8 cellular contexts compared by ENCODE assay signal in genomic region chr2:56183643-56184499, GRCh38. TPM values are rescaled to one million over a fixed set of nuclear protein-coding genes. Genes with fewer than 3 reads are reported as not detected.
DNase-seq lines count a peak whose midpoint lies in the region; ATAC-seq and TF ChIP-seq lines count a peak whose summit lies in the region.

Gene CCDC85A, plus strand, starts transcription at chr2:56183990. Its CDS starts 635 bp downstream, at chr2:56184625.

- intact Hi-C loops in adrenal gland (cut with DNase I) (loop anchor here in 1 of 2 donors (5.0 kb wide), 1 partner anchor 563 kb away; no protein-coding TSS in a partner anchor), heart right ventricle (cut with DNase I) (loop anchor here (1.0 to 10.0 kb wide), 11 partner anchors 131 to 1338 kb away; no protein-coding TSS in a partner anchor), uterus (cut with DNase I; ENCODE audit: low total_unique reads) (loop anchor here (5.0 kb wide), 1 partner anchor 563 kb away; no protein-coding TSS in a partner anchor)

- 1 to 6% (median 1%) methylated on average over 28 to 86 of the region's 86 CpGs for WGBS in adrenal gland, 4 donors
- WGBS in heart right ventricle, 2 donors = 0 to 1% methylated on average over 73 to 86 of the region's 86 CpGs

- DNase-seq in GM12864 (ENCODE audit: low read depth) (peak; percentile 22), MV-4-11 (lab: John Stamatoyannopoulos, UW) (peak; percentile 38), adrenal gland (peak; percentile 75 to 92 (median 87)), heart right ventricle (peak; percentile 85 to 88), pons (ENCODE audit: low spot score) (peak; percentile 69), uterus (peak; percentile 84 to 85)

- H3K36me3 ChIP-seq in adrenal gland (replicated peaks in 1 of 2) = no peaks in the 10 kb centered on the region
- H3K36me3 ChIP-seq in heart right ventricle = no peaks in the 10 kb centered on the region
- no peaks in the 10 kb centered on the region for H3K36me3 ChIP-seq in uterus

- peak; percentile 88 for TF ChIP-seq CTCF in GM12864 (IDR thresholded peaks at IDR 0.05; ENCODE audit: low read depth, low read length, missing control alignments)
- peak; percentile 71 to 96 (median 84) for TF ChIP-seq CTCF in adrenal gland (IDR thresholded peaks at IDR 0.05)
- peak; percentile 92 to 98 (median 96) for TF ChIP-seq CTCF in heart right ventricle (IDR thresholded peaks at IDR 0.05)
- TF ChIP-seq CTCF in uterus (IDR thresholded peaks at IDR 0.05) = peak; percentile 84 to 91 (median 88)

- H3K4me3 ChIP-seq in GM12864 (ENCODE audit: low read depth, low read length) = no peak within 1 kb of the TSS; the same call in 1 of the 2 replicates
- H3K4me3 ChIP-seq in adrenal gland = peak within 1 kb of the TSS in 3 of 4 donors; percentile 25 to 67 (median 50)
- peak within 1 kb of the TSS; percentile 53 to 82 (median 65) for H3K4me3 ChIP-seq in heart right ventricle
- H3K4me3 ChIP-seq in uterus = peak within 1 kb of the TSS; percentile 35 to 59

- H3K4me1 ChIP-seq in adrenal gland (replicated peaks in 1 of 2) (peaks cover 5 to 16% of the 10 kb centered on the region in 2 donors), heart right ventricle (peaks cover 0 to 52% (median 15%) of the 10 kb centered on the region in 9 donors), uterus (peaks cover 3 to 6% of the 10 kb centered on the region in 2 donors)

- ATAC-seq in HG02571 (IDR thresholded peaks at IDR 0.05; ENCODE audit: unreplicated experiment) = peak; percentile 95
- peak; percentile 87 for ATAC-seq in SK-N-SH treated with all-trans-retinoic acid at 6 μM for 48 hours
- peak; percentile 91 to 97 (median 94) for ATAC-seq in heart right ventricle

- no peaks in the 10 kb centered on the region for H3K9me3 ChIP-seq in adrenal gland (replicated peaks in 1 of 3)
- no peaks in the 10 kb centered on the region for H3K9me3 ChIP-seq in heart right ventricle
- no peaks in the 10 kb centered on the region for H3K9me3 ChIP-seq in uterus

- H3K27ac ChIP-seq in adrenal gland (peak within 1 kb of the TSS in 1 of 5 donors; percentile 2), heart right ventricle (peak within 1 kb of the TSS; percentile 56 to 92 (median 82)), uterus (peak within 1 kb of the TSS; percentile 54 to 89)

- H3K27me3 ChIP-seq in adrenal gland = peaks cover 17% of the 10 kb centered on the region
- peaks cover 0 to 66% (median 12%) of the 10 kb centered on the region in 7 donors for H3K27me3 ChIP-seq in heart right ventricle
- H3K27me3 ChIP-seq in uterus = no peaks in the 10 kb centered on the region

- TF ChIP-seq POLR2A in adrenal gland (IDR thresholded peaks at IDR 0.05) (no peak), uterus (IDR thresholded peaks at IDR 0.05) (no peak)

TF ChIP-seq in SK-N-SH treated with all-trans-retinoic acid at 6 μM for 48 hours, 23 proteins besides CTCF, POLR2A, EP300 and RAD21:
- TF ChIP-seq SNAI2 (CRISPR knock-in tag; IDR thresholded peaks at IDR 0.05) (no peak), ZNF565 (CRISPR knock-in tag; conservative IDR thresholded peaks at IDR 0.05; ENCODE audit: low read depth) (no peak), ZNF70 (CRISPR knock-in tag; IDR thresholded peaks at IDR 0.05) (no peak), BACH2 (CRISPR knock-in tag; IDR thresholded peaks at IDR 0.05; ENCODE audit: borderline replicate concordance) (no peak), TCF4 (CRISPR knock-in tag; IDR thresholded peaks at IDR 0.05; ENCODE audit: borderline replicate concordance) (no peak), ZNF8 (CRISPR knock-in tag; IDR thresholded peaks at IDR 0.05) (no peak), CSDC2 (CRISPR knock-in tag; IDR thresholded peaks at IDR 0.05) (no peak), RARB (CRISPR knock-in tag; IDR thresholded peaks at IDR 0.05) (no peak), POU6F1 (CRISPR knock-in tag; IDR thresholded peaks at IDR 0.05; ENCODE audit: borderline replicate concordance, low read depth) (no peak), ISL1 (CRISPR knock-in tag; IDR thresholded peaks at IDR 0.05) (no peak), GLIS3 (CRISPR knock-in tag; IDR thresholded peaks at IDR 0.05) (no peak), TOX (CRISPR knock-in tag; IDR thresholded peaks at IDR 0.05; ENCODE audit: borderline replicate concordance) (no peak), ZFP3 (CRISPR knock-in tag; IDR thresholded peaks at IDR 0.05) (no peak), ARNTL (CRISPR knock-in tag; IDR thresholded peaks at IDR 0.05; ENCODE audit: borderline replicate concordance, low read depth) (no peak), PPARA (CRISPR knock-in tag; IDR thresholded peaks at IDR 0.05; ENCODE audit: borderline replicate concordance) (no peak), ESRRG (CRISPR knock-in tag; IDR thresholded peaks at IDR 0.05) (no peak), OSR1 (CRISPR knock-in tag; IDR thresholded peaks at IDR 0.05) (no peak)

RNA-seq across cellular contexts. Expression of gene CCDC85A, which starts in this region (rescaled TPM):
- total RNA-seq in adrenal gland = 1 to 10 TPM in 1 of 8 donors, under 1 TPM in 6, not detected in 1; 0.46 to 1.1 (median 0.83) TPM
- polyA plus RNA-seq in adrenal gland = under 1 TPM; 0.13 to 0.32 (median 0.18) TPM
- total RNA-seq in heart right ventricle = 1 to 10 TPM; 2.8 to 8.5 (median 3.6) TPM
- 1 to 10 TPM; 1.5 to 2.8 TPM for polyA plus RNA-seq in heart right ventricle
- 10 to 100 TPM in 3 of 4 donors, 1 to 10 TPM in 1; 4.7 to 23.2 (median 16.8) TPM for total RNA-seq in uterus

Comparison
In these comparisons a context has a peak if more than half of its experiments do, and no peak if none do; other contexts are left out.
1. DNase-seq: peak in every context shown above with its lines; median percentile 87 in adrenal gland; 86 in heart right ventricle; 84 in uterus; 69 in pons; 38 in MV-4-11; 22 in GM12864.